In the genomic region with DNA sequence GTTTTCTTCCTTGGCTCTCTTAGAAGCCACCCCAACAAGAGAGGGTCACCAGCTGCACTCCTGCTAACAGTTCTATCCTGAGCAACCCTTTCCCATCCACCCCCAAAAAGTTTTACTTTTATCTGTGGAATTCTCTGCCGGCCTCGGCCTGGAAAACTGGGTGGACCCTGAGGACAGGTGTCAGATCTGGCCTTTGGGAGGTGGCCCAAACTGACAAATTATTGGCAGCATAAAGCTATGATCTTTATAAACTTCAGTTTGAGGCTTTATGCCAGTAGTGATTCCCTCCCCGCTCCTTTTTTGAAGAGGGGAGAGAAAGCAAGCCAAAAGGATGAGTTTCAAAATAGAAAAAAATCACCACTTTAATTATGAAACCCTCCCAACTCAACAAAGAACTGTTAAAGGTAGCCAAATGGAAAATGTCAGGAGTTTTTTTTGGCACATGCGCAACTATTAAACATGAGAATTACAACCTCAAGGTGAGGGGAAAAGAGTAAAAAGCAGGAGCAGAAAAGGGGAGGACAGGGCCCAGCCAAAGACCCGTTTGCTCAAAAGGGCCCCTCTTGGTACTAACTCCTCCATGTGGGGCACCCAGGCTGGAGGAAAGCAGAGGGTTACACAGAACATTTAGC, we compare ENCODE assay signal across 13 cellular contexts. TPM values are rescaled to one million over a fixed set of nuclear protein-coding genes. Genes with fewer than 3 reads are reported as not detected.
DNase-seq lines count a peak whose midpoint lies in the region; ATAC-seq, FAIRE-seq and TF ChIP-seq lines count a peak whose summit lies in the region.
"Had no signal": no experiment of that assay in that cellular context is flagged by ENCODE, and none has a peak within 500 bp of the region (broad histone marks: within the 10 kb centered on the region; RNA-seq: fewer than 3 reads in every experiment).

No MANE protein-coding gene starts in this region.

- H3K4me1 Mint-ChIP-seq in activated CD4-positive, alpha-beta T cell treated with anti-CD3 and anti-CD28 coated beads for 36 hours = peaks cover 82% of the 10 kb centered on the region
- peaks cover 32 to 58% of the 10 kb centered on the region in 2 donors for H3K4me1 Mint-ChIP-seq in effector memory CD8-positive, alpha-beta T cell (ENCODE audit: low read depth in 2 of 2)

- no peak for DNase-seq in activated CD4-positive, alpha-beta T cell treated with anti-CD3 and anti-CD28 coated beads for 36 hours
- no peak for DNase-seq in activated CD4-positive, alpha-beta T cell treated with anti-CD3 and anti-CD28 coated beads for 1 hour
- DNase-seq in effector memory CD8-positive, alpha-beta T cell = no peak
- no peak for DNase-seq in GM19239 (ENCODE audit: insufficient read length, low spot score)
- no peak for DNase-seq in NCI-H446 treated with DMSO at 0.1 percent for 48 hours (lab: John Stamatoyannopoulos, UW)
- DNase-seq: gastrocnemius medialis, lower lobe of right lung, NCI-H187, T1000 had no signal

- TF ChIP-seq CTCF in OCI-LY3 (IDR thresholded peaks at IDR 0.05; ENCODE audit: low read depth, low read length) = no peak

- peaks cover 82% of the 10 kb centered on the region for H4K20me1 ChIP-seq in OCI-LY3 (ENCODE audit: insufficient read depth, low read length)

- CTCF ChIA-PET in activated CD4-positive, alpha-beta T cell treated with anti-CD3 and anti-CD28 coated beads for 36 hours (lab: Charles Lee) = interaction anchor here (1.0 to 1.7 kb wide), 3 partner anchors 13 to 43 kb away, joined by 3 to 4 read pairs (median 3); no protein-coding TSS in a partner anchor

- POLR2A ChIA-PET in activated CD4-positive, alpha-beta T cell treated with anti-CD3 and anti-CD28 coated beads for 36 hours (lab: Charles Lee) = interaction anchor here (0.6 kb wide), 2 partner anchors 49 to 571 kb away, joined by 3 to 4 read pairs; a partner anchor contains a TSS

- ATAC-seq in activated CD4-positive, alpha-beta T cell treated with anti-CD3 and anti-CD28 coated beads for 36 hours = no peak
- ATAC-seq in effector memory CD8-positive, alpha-beta T cell (replicated peaks) = no peak
- no peak for ATAC-seq in HG02885 (IDR thresholded peaks at IDR 0.05; ENCODE audit: poor library complexity, unreplicated experiment)

- no peak overlapping the region for H2AFZ ChIP-seq in OCI-LY3 (ENCODE audit: low read depth, low read length)

- no peak for FAIRE-seq in GM19239 (lab: Jason Lieb, UNC)
- FAIRE-seq: A204.1 had no signal

- peak overlapping the region; percentile 81 for H3K27ac Mint-ChIP-seq in activated CD4-positive, alpha-beta T cell treated with anti-CD3 and anti-CD28 coated beads for 36 hours
- peak overlapping the region; percentile 70 to 75 for H3K27ac Mint-ChIP-seq in effector memory CD8-positive, alpha-beta T cell

- no peaks in the 10 kb centered on the region for H3K27me3 Mint-ChIP-seq in activated CD4-positive, alpha-beta T cell treated with anti-CD3 and anti-CD28 coated beads for 36 hours
- no peaks in the 10 kb centered on the region for H3K27me3 Mint-ChIP-seq in effector memory CD8-positive, alpha-beta T cell

- no peaks in the 10 kb centered on the region for H3K27me3 ChIP-seq in OCI-LY3 (ENCODE audit: low read depth, low read length)
- H3K27me3 ChIP-seq: gastrocnemius medialis had no signal

- no peaks in the 10 kb centered on the region for H3K9me3 ChIP-seq in OCI-LY3 (ENCODE audit: insufficient read depth, low read length)
- H3K9me3 ChIP-seq: gastrocnemius medialis, lower lobe of right lung had no signal

- H3K36me3 ChIP-seq in OCI-LY3 (replicated peaks; ENCODE audit: low read depth, low read length) = peaks cover 6% of the 10 kb centered on the region
- H3K36me3 ChIP-seq: gastrocnemius medialis, lower lobe of right lung had no signal

- H3K4me3 ChIP-seq in OCI-LY3 (ENCODE audit: low read length) = peak overlapping the region; percentile 64
- no peak overlapping the region for H3K4me3 ChIP-seq in skin epidermis
- H3K4me3 ChIP-seq: gastrocnemius medialis, lower lobe of right lung had no signal

- H3K36me3 Mint-ChIP-seq in activated CD4-positive, alpha-beta T cell treated with anti-CD3 and anti-CD28 coated beads for 36 hours (ENCODE audit: low read depth) = peaks cover 6% of the 10 kb centered on the region
- peaks cover 9% of the 10 kb centered on the region for H3K36me3 Mint-ChIP-seq in effector memory CD8-positive, alpha-beta T cell (ENCODE audit: insufficient read depth)

- H3K9ac ChIP-seq in OCI-LY3 (ENCODE audit: low read length) = peak overlapping the region; percentile 56; the same call in 1 of the 2 replicates

- no peaks in the 10 kb centered on the region for H3K9me3 Mint-ChIP-seq in activated CD4-positive, alpha-beta T cell treated with anti-CD3 and anti-CD28 coated beads for 36 hours (ENCODE audit: low read depth)
- H3K9me3 Mint-ChIP-seq in effector memory CD8-positive, alpha-beta T cell = no peaks in the 10 kb centered on the region

- intact Hi-C loops in activated CD4-positive, alpha-beta T cell treated with anti-CD3 and anti-CD28 coated beads for 36 hours (cut with DNase I, micrococcal nuclease) = loop anchor here (1.0 to 5.0 kb wide), 4 partner anchors 32 to 325 kb away; a partner anchor contains a TSS

- H3K4me1 ChIP-seq in OCI-LY3 (ENCODE audit: low read length) = peaks cover 61% of the 10 kb centered on the region

- peak overlapping the region; percentile 85 for H3K27ac ChIP-seq in OCI-LY3 (ENCODE audit: low read length)
- H3K27ac ChIP-seq in skin epidermis = peak overlapping the region in 13 of 21 experiments; percentile 3 to 71 (median 35)
- H3K27ac ChIP-seq: lower lobe of right lung had no signal

- H3K4me3 Mint-ChIP-seq in activated CD4-positive, alpha-beta T cell treated with anti-CD3 and anti-CD28 coated beads for 36 hours = peak overlapping the region; percentile 34
- H3K4me3 Mint-ChIP-seq in effector memory CD8-positive, alpha-beta T cell = peak overlapping the region; percentile 59 to 65

- H3K4me2 ChIP-seq in OCI-LY3 (ENCODE audit: low read length) = peak overlapping the region; percentile 90

- H3K79me2 ChIP-seq in OCI-LY3 (ENCODE audit: low read length) = peaks cover 93% of the 10 kb centered on the region

RNA-seq across cellular contexts. Expression of a gene that starts 49.5 kb away (rescaled TPM):
- total RNA-seq in activated CD4-positive, alpha-beta T cell treated with anti-CD3 and anti-CD28 coated beads for 36 hours = 10 to 100 TPM; 33.8 to 39.5 TPM
